ENCODE assay signal across 30 cellular contexts in the genomic region with DNA sequence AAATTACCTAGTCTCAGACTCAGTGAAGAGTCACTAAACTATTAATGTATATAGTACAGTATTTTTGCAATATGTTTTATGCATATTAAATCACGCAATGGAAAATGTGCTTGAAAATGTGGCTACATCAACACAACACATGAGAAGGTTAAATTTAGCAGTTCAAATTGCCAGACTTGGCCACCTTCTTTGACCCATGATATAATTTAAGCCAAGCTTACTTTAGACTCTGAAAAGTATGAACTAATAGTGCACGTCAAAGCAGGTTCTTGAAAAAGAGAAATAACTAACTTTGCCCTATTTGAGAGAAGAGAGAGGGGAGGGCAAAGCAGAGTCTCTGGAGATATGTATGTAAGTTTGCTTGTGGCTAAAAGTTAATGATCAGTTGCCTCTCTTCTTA.
"Had no signal": no experiment of that assay in that cellular context is flagged by ENCODE, and none has a peak within 500 bp of the region (broad histone marks: within the 10 kb centered on the region; RNA-seq: fewer than 3 reads in every experiment).

No MANE protein-coding gene starts in this region.

- H3K4me1 ChIP-seq: neural progenitor cell, parathyroid adenoma, psoas muscle, upper lobe of right lung had no signal

- H3K27me3 Mint-ChIP-seq: naive B cell; stimulated activated naive B cell treated with anti-CD40 and anti-IgM and Interleukin-4, amounts not matched to agents 10 μg/mL and 1 μg/mL and 100 μg/mL, for 72 hours had no signal

- H3K9ac ChIP-seq: neural progenitor cell, parathyroid adenoma had no signal

- H3K36me3 Mint-ChIP-seq: natural killer cell, neural progenitor cell had no signal

- H3K36me3 ChIP-seq: neural progenitor cell, neutrophil, suprapubic skin, thoracic aorta, tibial artery, upper lobe of right lung had no signal

- ATAC-seq: left lobe of liver; natural killer cell; psoas muscle; sciatic nerve; stimulated activated naive B cell treated with anti-CD40 and anti-IgM and Interleukin-4, amounts not matched to agents 10 μg/mL and 1 μg/mL and 100 μg/mL, for 72 hours; stimulated activated naive CD8-positive, alpha-beta T cell treated with anti-CD3 and anti-CD28 coated beads, Interleukin-15, Interleukin-2, amounts not matched to agents 100 U/mL and 50 U/mL, for 24 hours; upper lobe of right lung had no signal

- H3K27me3 ChIP-seq: hepatocyte, neural progenitor cell, neutrophil, stomach, suprapubic skin, tibial artery, upper lobe of right lung had no signal

- H3K9me3 ChIP-seq: neutrophil, psoas muscle, suprapubic skin, thoracic aorta, tibial artery, upper lobe of right lung had no signal

- H3K27ac Mint-ChIP-seq: mesothelial cell of epicardium; natural killer cell; nephron progenitor cell; neural progenitor cell; stimulated activated naive B cell treated with anti-CD40 and anti-IgM and Interleukin-4, amounts not matched to agents 10 μg/mL and 1 μg/mL and 100 μg/mL, for 72 hours had no signal

- H3K9me3 Mint-ChIP-seq: natural killer cell had no signal

- H3K27ac ChIP-seq: hepatocyte, neural progenitor cell, neutrophil, parathyroid adenoma, psoas muscle, skin epidermis, stomach, suprapubic skin, thoracic aorta, tibial artery, upper lobe of right lung had no signal

- H3K4me3 ChIP-seq: hepatocyte, lung, neural progenitor cell, psoas muscle, skin epidermis, stomach, suprapubic skin, thoracic aorta, tibial artery, upper lobe of right lung had no signal

- H3K4me3 Mint-ChIP-seq: mesothelial cell of epicardium; naive B cell; natural killer cell; nephron progenitor cell; neural progenitor cell; stimulated activated naive B cell treated with anti-CD40 and anti-IgM and Interleukin-4, amounts not matched to agents 10 μg/mL and 1 μg/mL and 100 μg/mL, for 72 hours had no signal

- DNase-seq: head of caudate nucleus; kidney glomerular epithelial cell; left cardiac atrium; mesendoderm; naive B cell; natural killer cell; nephron progenitor cell; occipital lobe; psoas muscle; stimulated activated CD4-positive, alpha-beta T cell treated with anti-CD3 and anti-CD28 coated beads, Interleukin-12 subunit alpha, Interleukin-12 subunit beta, amount 100 ng/mL, for 4 hours; stimulated activated CD4-positive, alpha-beta T cell treated with anti-CD3 and anti-CD28 coated beads, Interleukin-15, amount 100 ng/mL, for 24 hours; stimulated activated CD4-positive, alpha-beta T cell treated with anti-CD3 and anti-CD28 coated beads, Interleukin-2, amount 100 ng/mL, for 24 hours; stimulated activated CD4-positive, alpha-beta T cell treated with anti-CD3 and anti-CD28 coated beads, Interleukin-4, amount 100 ng/mL, for 1 hour; stimulated activated naive B cell treated with anti-CD40 and anti-IgM and Interleukin-4, amounts not matched to agents 10 μg/mL and 1 μg/mL and 100 μg/mL, for 72 hours; stimulated activated naive CD8-positive, alpha-beta T cell treated with anti-CD3 and anti-CD28 coated beads, Interleukin-15, Interleukin-2, amounts not matched to agents 100 U/mL and 50 U/mL, for 24 hours; stomach; tibial artery; trophoblast cell; upper lobe of right lung had no signal

- H3K4me1 Mint-ChIP-seq: mesothelial cell of epicardium, nephron progenitor cell, neural progenitor cell had no signal
